8 cellular contexts compared by ENCODE assay signal in the genomic region with DNA sequence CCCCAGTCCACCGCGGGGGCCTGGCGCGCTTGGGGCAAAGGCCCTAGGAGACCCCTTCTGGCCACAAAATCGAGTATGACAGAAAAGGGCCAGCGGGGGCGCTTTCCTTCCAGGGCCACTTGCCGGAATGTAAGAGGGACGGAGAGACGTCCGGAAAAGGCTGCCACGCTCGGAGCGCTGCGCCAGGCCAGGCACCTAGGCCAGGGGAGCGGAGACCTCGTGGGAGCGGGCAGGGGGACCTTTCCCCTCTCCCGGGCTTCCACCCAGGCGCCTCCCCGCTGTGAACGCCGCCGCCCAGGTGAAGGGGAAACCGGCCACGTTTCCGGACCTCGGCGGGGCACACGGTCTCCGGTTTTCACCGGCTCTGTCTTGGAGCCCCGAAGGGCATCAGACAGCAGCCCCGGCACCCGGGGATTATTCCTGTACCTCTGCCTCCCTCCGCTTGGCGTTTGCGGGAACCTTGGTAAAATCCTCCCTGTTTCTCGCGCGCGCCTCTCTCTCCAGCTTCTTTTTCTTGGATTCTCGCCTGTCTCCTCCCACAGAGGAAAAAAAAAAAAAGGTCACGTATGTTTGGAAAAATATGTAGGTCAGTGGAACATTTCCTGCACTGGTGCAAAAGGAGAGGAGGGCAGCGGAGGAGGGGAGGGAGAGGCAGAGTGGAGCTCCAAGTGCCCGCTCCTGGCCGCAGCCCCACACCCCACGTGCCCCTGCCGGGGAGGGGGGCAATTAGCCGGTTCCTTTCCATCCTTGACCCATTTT. TPM values are rescaled to one million over a fixed set of nuclear protein-coding genes. Genes with fewer than 3 reads are reported as not detected.
DNase-seq lines count a peak whose midpoint lies in the region; ATAC-seq, FAIRE-seq and TF ChIP-seq lines count a peak whose summit lies in the region.

No MANE protein-coding gene starts in this region.

- H3K9me3 ChIP-seq in SK-N-SH (no peaks in the 10 kb centered on the region), colonic mucosa (no peaks in the 10 kb centered on the region)

- no peaks in the 10 kb centered on the region for H3K36me3 ChIP-seq in SK-N-SH (replicated peaks in 1 of 2; ENCODE audit: control insufficient read depth in 1 of 2, insufficient read depth in 2 of 2, low read length in 1 of 2)
- H3K36me3 ChIP-seq in colonic mucosa: no peaks in the 10 kb centered on the region

- no peaks in the 10 kb centered on the region; the same call in 1 of the 2 replicates for H4K20me1 ChIP-seq in SK-N-SH (ENCODE audit: insufficient read depth)

- H3K4me1 ChIP-seq in SK-N-SH (ENCODE audit: control insufficient read depth in 1 of 2, insufficient read depth in 2 of 2, low read depth in 1 of 2, low read length in 1 of 2) (no peaks in the 10 kb centered on the region; a peak in 2 of 4 replicates), colonic mucosa (no peaks in the 10 kb centered on the region)

- CTCF ChIA-PET in SK-N-SH (lab: Yijun Ruan, JAX): interaction anchor here (0.6 to 1.0 kb wide), 5 partner anchors 20 to 421 kb away, joined by 3 to 4 read pairs (median 3); no protein-coding TSS in a partner anchor

- TF ChIP-seq RAD21 in SK-N-SH (IDR thresholded peaks at IDR 0.05; ENCODE audit: low read length): peak; percentile 27; the same call in 1 of the 2 replicates

- WGBS in SK-N-SH (ENCODE audit: low lambda C conversion rate): 3% methylated on average over 28 of the region's 50 CpGs

- intact Hi-C loops in colonic mucosa (cut with DNase I): no loop called here

- H3K4me3 ChIP-seq in GM12875 (ENCODE audit: low read depth, low read length): no peak overlapping the region
- H3K4me3 ChIP-seq in SK-N-SH (ENCODE audit: low read depth in 2 of 2, low read length in 1 of 2): peak overlapping the region; percentile 70 to 75
- H3K4me3 ChIP-seq in colonic mucosa: peak overlapping the region; percentile 70

- H3F3A ChIP-seq in SK-N-SH (replicated peaks; ENCODE audit: insufficient read depth): peaks cover 9% of the 10 kb centered on the region

- no peak for FAIRE-seq in RCC 7860 (lab: Jason Lieb, UNC)

- H3K9me2 ChIP-seq in SK-N-SH: no peaks in the 10 kb centered on the region

- H3K27ac Mint-ChIP-seq in stimulated activated memory B cell treated with anti-CD40 and anti-IgM and Interleukin-4, amounts not matched to agents 10 μg/mL and 1 μg/mL and 100 μg/mL, for 72 hours: no peak overlapping the region

- TF ChIP-seq CTCF in GM12875 (IDR thresholded peaks at IDR 0.05; ENCODE audit: borderline replicate concordance, insufficient read depth, low read depth, low read length): 0 out of 2 replicates have a peak, but pooled peaks have one; percentile 4
- TF ChIP-seq CTCF in SK-N-SH (IDR thresholded peaks at IDR 0.05): peak; percentile 58
- peak; percentile 20 for TF ChIP-seq CTCF in colonic mucosa (IDR thresholded peaks at IDR 0.05)

- H3K27me3 Mint-ChIP-seq in stimulated activated memory B cell treated with anti-CD40 and anti-IgM and Interleukin-4, amounts not matched to agents 10 μg/mL and 1 μg/mL and 100 μg/mL, for 72 hours: peaks cover 65% of the 10 kb centered on the region

- H3K27ac ChIP-seq in SK-N-SH (ENCODE audit: low read depth in 2 of 2, low read length in 1 of 2) (peak overlapping the region; percentile 63 to 64), colonic mucosa (peak overlapping the region; percentile 87), layer of hippocampus (ENCODE audit: low read depth, low read length) (peak overlapping the region; percentile 71)

- DNase-seq in SK-N-SH (peak; percentile 66), colonic mucosa (peak; percentile 71), RCC 7860 (ENCODE audit: low spot score) (no peak)

- peak overlapping the region; percentile 87 for H3K4me2 ChIP-seq in SK-N-SH

- POLR2A ChIA-PET in SK-N-SH (lab: Yijun Ruan, JAX): no interaction called here

- ATAC-seq in stimulated activated memory B cell treated with anti-CD40 and anti-IgM and Interleukin-4, amounts not matched to agents 10 μg/mL and 1 μg/mL and 100 μg/mL, for 72 hours: no peak
- ATAC-seq in HG03432 (IDR thresholded peaks at IDR 0.05; ENCODE audit: unreplicated experiment) (no peak), HG02884 (IDR thresholded peaks at IDR 0.05; ENCODE audit: unreplicated experiment) (no peak)

- H3K36me3 Mint-ChIP-seq in stimulated activated memory B cell treated with anti-CD40 and anti-IgM and Interleukin-4, amounts not matched to agents 10 μg/mL and 1 μg/mL and 100 μg/mL, for 72 hours: no peaks in the 10 kb centered on the region

- H3K4me1 Mint-ChIP-seq in stimulated activated memory B cell treated with anti-CD40 and anti-IgM and Interleukin-4, amounts not matched to agents 10 μg/mL and 1 μg/mL and 100 μg/mL, for 72 hours: no peaks in the 10 kb centered on the region

- peak overlapping the region; percentile 70 for H3K9ac ChIP-seq in SK-N-SH
- peak overlapping the region; percentile 72 to 78 for H3K9ac ChIP-seq in colonic mucosa (ENCODE audit: low read depth in 2 of 2, low read length in 2 of 2)

- H3K27me3 ChIP-seq in SK-N-SH (ENCODE audit: insufficient read depth): no peaks in the 10 kb centered on the region
- H3K27me3 ChIP-seq in colonic mucosa: no peaks in the 10 kb centered on the region
- peaks cover 4% of the 10 kb centered on the region for H3K27me3 ChIP-seq in layer of hippocampus (ENCODE audit: control insufficient read depth, insufficient read depth, low read length)

- peak in 1 of 2 experiments; percentile 51; a peak in 1 of 4 replicates for TF ChIP-seq EP300 in SK-N-SH (IDR thresholded peaks at IDR 0.05; ENCODE audit: borderline replicate concordance in 1 of 2, low read depth in 1 of 2, low read length in 1 of 2)

- H3K9me3 Mint-ChIP-seq in stimulated activated memory B cell treated with anti-CD40 and anti-IgM and Interleukin-4, amounts not matched to agents 10 μg/mL and 1 μg/mL and 100 μg/mL, for 72 hours: no peaks in the 10 kb centered on the region

- H3K4me3 Mint-ChIP-seq in stimulated activated memory B cell treated with anti-CD40 and anti-IgM and Interleukin-4, amounts not matched to agents 10 μg/mL and 1 μg/mL and 100 μg/mL, for 72 hours: peak overlapping the region; percentile 15

- H2AFZ ChIP-seq in SK-N-SH (ENCODE audit: low read depth): peak overlapping the region; percentile 63; the same call in 1 of the 2 replicates

- peaks cover 32% of the 10 kb centered on the region for H3K79me2 ChIP-seq in SK-N-SH (ENCODE audit: insufficient read depth)

TF ChIP-seq in SK-N-SH, 30 proteins besides CTCF, POLR2A, EP300 and RAD21 (continues in another document):
- TF ChIP-seq, protein P1, sequence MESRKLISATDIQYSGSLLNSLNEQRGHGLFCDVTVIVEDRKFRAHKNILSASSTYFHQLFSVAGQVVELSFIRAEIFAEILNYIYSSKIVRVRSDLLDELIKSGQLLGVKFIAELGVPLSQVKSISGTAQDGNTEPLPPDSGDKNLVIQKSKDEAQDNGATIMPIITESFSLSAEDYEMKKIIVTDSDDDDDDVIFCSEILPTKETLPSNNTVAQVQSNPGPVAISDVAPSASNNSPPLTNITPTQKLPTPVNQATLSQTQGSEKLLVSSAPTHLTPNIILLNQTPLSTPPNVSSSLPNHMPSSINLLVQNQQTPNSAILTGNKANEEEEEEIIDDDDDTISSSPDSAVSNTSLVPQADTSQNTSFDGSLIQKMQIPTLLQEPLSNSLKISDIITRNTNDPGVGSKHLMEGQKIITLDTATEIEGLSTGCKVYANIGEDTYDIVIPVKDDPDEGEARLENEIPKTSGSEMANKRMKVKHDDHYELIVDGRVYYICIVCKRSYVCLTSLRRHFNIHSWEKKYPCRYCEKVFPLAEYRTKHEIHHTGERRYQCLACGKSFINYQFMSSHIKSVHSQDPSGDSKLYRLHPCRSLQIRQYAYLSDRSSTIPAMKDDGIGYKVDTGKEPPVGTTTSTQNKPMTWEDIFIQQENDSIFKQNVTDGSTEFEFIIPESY (IDR thresholded peaks at IDR 0.05; ENCODE audit: borderline replicate concordance, low read depth): peak; percentile 37; the same call in 1 of the 2 replicates
- TF ChIP-seq JUND (IDR thresholded peaks at IDR 0.05) (no peak), RXRA (IDR thresholded peaks at IDR 0.05; ENCODE audit: borderline replicate concordance, low read depth) (peak; percentile 93; the same call in 1 of the 2 replicates), SIN3A (IDR thresholded peaks at IDR 0.05; ENCODE audit: borderline replicate concordance, low read depth, low read length) (0 out of 2 replicates have a peak, but pooled peaks have one; percentile 31), TAF1 (IDR thresholded peaks at IDR 0.05; ENCODE audit: borderline replicate concordance, low read depth, low read length) (peak; percentile 48; the same call in 1 of the 2 replicates), TCF12 (IDR thresholded peaks at IDR 0.05) (peak; percentile 69), FOSL2 (IDR thresholded peaks at IDR 0.05; ENCODE audit: borderline replicate concordance, low read depth) (peak; percentile 3; the same call in 1 of the 2 replicates), POLR2AphosphoS5 (IDR thresholded peaks at IDR 0.05; ENCODE audit: low read depth, low read length) (peak; percentile 26; the same call in 1 of the 2 replicates), MEF2A (IDR thresholded peaks at IDR 0.05; ENCODE audit: borderline replicate concordance, low read depth) (peak; percentile 25; the same call in 1 of the 2 replicates), TEAD4 (IDR thresholded peaks at IDR 0.05; ENCODE audit: borderline replicate concordance, insufficient read depth) (peak; percentile 50; the same call in 1 of the 2 replicates), FOXJ3 (CRISPR knock-in tag; IDR thresholded peaks at IDR 0.05) (no peak)
- TF ChIP-seq, protein P2, sequence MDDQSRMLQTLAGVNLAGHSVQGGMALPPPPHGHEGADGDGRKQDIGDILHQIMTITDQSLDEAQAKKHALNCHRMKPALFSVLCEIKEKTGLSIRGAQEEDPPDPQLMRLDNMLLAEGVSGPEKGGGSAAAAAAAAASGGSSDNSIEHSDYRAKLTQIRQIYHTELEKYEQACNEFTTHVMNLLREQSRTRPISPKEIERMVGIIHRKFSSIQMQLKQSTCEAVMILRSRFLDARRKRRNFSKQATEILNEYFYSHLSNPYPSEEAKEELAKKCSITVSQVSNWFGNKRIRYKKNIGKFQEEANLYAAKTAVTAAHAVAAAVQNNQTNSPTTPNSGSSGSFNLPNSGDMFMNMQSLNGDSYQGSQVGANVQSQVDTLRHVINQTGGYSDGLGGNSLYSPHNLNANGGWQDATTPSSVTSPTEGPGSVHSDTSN (IDR thresholded peaks at IDR 0.05): no peak; the same call in 1 of the 2 replicates
- TF ChIP-seq, protein P3, sequence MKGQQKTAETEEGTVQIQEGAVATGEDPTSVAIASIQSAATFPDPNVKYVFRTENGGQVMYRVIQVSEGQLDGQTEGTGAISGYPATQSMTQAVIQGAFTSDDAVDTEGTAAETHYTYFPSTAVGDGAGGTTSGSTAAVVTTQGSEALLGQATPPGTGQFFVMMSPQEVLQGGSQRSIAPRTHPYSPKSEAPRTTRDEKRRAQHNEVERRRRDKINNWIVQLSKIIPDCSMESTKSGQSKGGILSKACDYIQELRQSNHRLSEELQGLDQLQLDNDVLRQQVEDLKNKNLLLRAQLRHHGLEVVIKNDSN (IDR thresholded peaks at IDR 0.05; ENCODE audit: borderline replicate concordance, low read depth): peak; percentile 65; the same call in 1 of the 2 replicates

RNA-seq across cellular contexts. Expression of a gene that starts 1.2 kb away (rescaled TPM):
- 40.1 and 58.5 TPM in 2 replicates for polyA plus RNA-seq in SK-N-SH (2012; rRNA removed)
- polyA plus RNA-seq in SK-N-SH (2012; cell fraction: cytosol; rRNA removed): 36.6 and 46.2 TPM in 2 replicates
- 96.4 and 147 TPM in 2 replicates for polyA plus RNA-seq in SK-N-SH (2012; cell fraction: nucleus; rRNA removed)
- 10 to 100 TPM; 33.9 to 38.3 TPM for total RNA-seq in colonic mucosa

Comparison
In these comparisons a context has a peak if more than half of its experiments do, and no peak if none do; other contexts are left out.
1. CTCF ChIP-seq: peak in every context shown above with its lines; median percentile 58 in SK-N-SH; 20 in colonic mucosa; 4 in GM12875.